In genomic region chr12:102406033-102406584, GRCh38 we compare ENCODE assay signal across 8 cellular contexts.
DNase-seq lines count a peak whose midpoint lies in the region; ATAC-seq and TF ChIP-seq lines count a peak whose summit lies in the region.

No MANE protein-coding gene starts in this region.

- intact Hi-C loops in uterus (cut with DNase I; ENCODE audit: low total_unique reads) = no loop called here

- no peaks in the 10 kb centered on the region for H3K4me1 ChIP-seq in uterus

- TF ChIP-seq CTCF in cardiac fibroblast (IDR thresholded peaks at IDR 0.05; ENCODE audit: low read depth, low read length) (no peak), uterus (IDR thresholded peaks at IDR 0.05) (no peak)

- H3K36me3 ChIP-seq in uterus = no peaks in the 10 kb centered on the region

- TF ChIP-seq POLR2A in uterus (IDR thresholded peaks at IDR 0.05) = no peak

- no peaks in the 10 kb centered on the region for H3K9me3 ChIP-seq in uterus

- peak; percentile 42 for DNase-seq in NCI-H1436 (lab: John Stamatoyannopoulos, UW)
- peak; percentile 11 to 25 for DNase-seq in cardiac fibroblast (ENCODE audit: low read depth in 2 of 2)
- DNase-seq in pons (ENCODE audit: low spot score) = peak; percentile 84
- no peak for DNase-seq in germinal center (ENCODE audit: low spot score)
- DNase-seq in uterus = no peak
- no peak for DNase-seq in NCI-H526 treated with DMSO at 0.1 percent for 48 hours (lab: John Stamatoyannopoulos, UW)

- no peak overlapping the region for H3K27ac ChIP-seq in uterus

- ATAC-seq in GM19043 (IDR thresholded peaks at IDR 0.05; ENCODE audit: low read depth, unreplicated experiment) = peak; percentile 67
- no peak for ATAC-seq in HG03139 (IDR thresholded peaks at IDR 0.05; ENCODE audit: unreplicated experiment)

- H3K4me3 ChIP-seq in cardiac fibroblast (replicated peaks in 1 of 2; ENCODE audit: low read depth in 2 of 2, low read length in 2 of 2) (no peak overlapping the region), uterus (no peak overlapping the region)

- no peaks in the 10 kb centered on the region for H3K27me3 ChIP-seq in uterus

Comparison
In these comparisons a context has a peak if more than half of its experiments do, and no peak if none do; other contexts are left out.
1. DNase-seq: peak in NCI-H1436 (single experiment), cardiac fibroblast (2 of 2) and pons (single experiment); none in germinal center (single experiment), uterus (0 of 2) and NCI-H526 treated with DMSO at 0.1 percent for 48 hours (single experiment).